ENCODE assay signal across 8 cellular contexts in genomic region chr12:85920324-85920947, GRCh38. TPM values are rescaled to one million over a fixed set of nuclear protein-coding genes. Genes with fewer than 3 reads are reported as not detected.
DNase-seq lines count a peak whose midpoint lies in the region; ATAC-seq, FAIRE-seq and TF ChIP-seq lines count a peak whose summit lies in the region.

No MANE protein-coding gene starts in this region.

- no peak overlapping the region for H3K4me3 Mint-ChIP-seq in immature natural killer cell

- no peak for ATAC-seq in GM18498 (IDR thresholded peaks at IDR 0.05; ENCODE audit: unreplicated experiment)

- no peaks in the 10 kb centered on the region for H3K9me3 Mint-ChIP-seq in immature natural killer cell

- H3K4me3 ChIP-seq in GM06990 (replicated peaks; ENCODE audit: low read depth, low read length): no peak overlapping the region
- no peak overlapping the region for H3K4me3 ChIP-seq in H7 (ENCODE audit: insufficient read depth, low read depth, low read length)

- no peaks in the 10 kb centered on the region for H3K36me3 Mint-ChIP-seq in immature natural killer cell

- peak; percentile 76 for FAIRE-seq in TTC549 (lab: Jason Lieb, UNC)

- peaks cover 0 to 2% (median 0%) of the 10 kb centered on the region in 3 donors for H3K27me3 Mint-ChIP-seq in immature natural killer cell (ENCODE audit: low read depth in 3 of 3)

- no peaks in the 10 kb centered on the region for H3K4me1 Mint-ChIP-seq in immature natural killer cell

- DNase-seq in GM06990 (ENCODE audit: extremely low read depth, insufficient read length) (peak; percentile 1), H7 (peak; percentile 18), NCI-H1048 (lab: John Stamatoyannopoulos, UW) (peak; percentile 4), immature natural killer cell (peak in 2 of 3 donors; percentile 1 to 9), GM19240 (ENCODE audit: insufficient read length, low spot score) (no peak)
- DNase-seq in stimulated activated naive CD4-positive, alpha-beta T cell treated with Interleukin-2 at 50 U/mL for 16 hours (lab: John Stamatoyannopoulos, UW): no peak

- no peak overlapping the region for H3K27ac Mint-ChIP-seq in immature natural killer cell

- H3K27me3 ChIP-seq in GM06990 (replicated peaks; ENCODE audit: control insufficient read depth, insufficient read depth, low read length): no peaks in the 10 kb centered on the region
- H3K27me3 ChIP-seq in H7 (ENCODE audit: control insufficient read depth, insufficient read depth, low read length): no peaks in the 10 kb centered on the region; the same call in 1 of the 2 replicates

- no peaks in the 10 kb centered on the region for H3K36me3 ChIP-seq in GM06990 (ENCODE audit: control insufficient read depth, insufficient read depth, low read length)
- H3K36me3 ChIP-seq in H7 (replicated peaks; ENCODE audit: control insufficient read depth, insufficient read depth, low read length): no peaks in the 10 kb centered on the region

- peak; percentile 47 for TF ChIP-seq CTCF in GM06990 (IDR thresholded peaks at IDR 0.05; ENCODE audit: insufficient read depth, low read length, poor library complexity, severe bottlenecking)

RNA-seq across cellular contexts. Expression of gene NTS, which starts 46.3 kb away (rescaled TPM):
- 219 and 319 TPM in 2 replicates for total RNA-seq in H7 (2014; rRNA removed; shearing (Covaris generic))
- polyA plus RNA-seq in immature natural killer cell: not detected

Comparison
In these comparisons a context has a peak if more than half of its experiments do, and no peak if none do; other contexts are left out.
1. DNase-seq: peak in GM06990 (single experiment), H7 (single experiment), NCI-H1048 (single experiment) and immature natural killer cell (2 of 3); none in GM19240 (single experiment) and stimulated activated naive CD4-positive, alpha-beta T cell treated with Interleukin-2 at 50 U/mL for 16 hours (single experiment).